In genomic region chr19:41872775-41873647, GRCh38 we compare ENCODE assay signal across 8 cellular contexts. TPM values are rescaled to one million over a fixed set of nuclear protein-coding genes. Genes with fewer than 3 reads are reported as not detected.
DNase-seq lines count a peak whose midpoint lies in the region; ATAC-seq and TF ChIP-seq lines count a peak whose summit lies in the region.

No MANE protein-coding gene starts in this region.

- H3K27ac Mint-ChIP-seq in activated naive CD4-positive, alpha-beta T cell treated with anti-CD3 and anti-CD28 coated beads for 36 hours, result peak overlapping the region; percentile 96

- no peaks in the 10 kb centered on the region for H3K9me3 Mint-ChIP-seq in activated naive CD4-positive, alpha-beta T cell treated with anti-CD3 and anti-CD28 coated beads for 36 hours

- DNase-seq in DMS53 (lab: John Stamatoyannopoulos, UW) (peak; percentile 97), RWPE1 (ENCODE audit: low spot score) (peak; percentile 66), Right ventricle myocardium inferior (ENCODE audit: missing footprints) (peak; percentile 92), renal cortical epithelial cell (ENCODE audit: low read depth) (peak; percentile 56), occipital lobe (lab: John Stamatoyannopoulos, UW) (no peak)
- peak; percentile 84 for DNase-seq in activated naive CD4-positive, alpha-beta T cell treated with anti-CD3 and anti-CD28 coated beads for 36 hours

- H3K4me1 Mint-ChIP-seq in activated naive CD4-positive, alpha-beta T cell treated with anti-CD3 and anti-CD28 coated beads for 36 hours (ENCODE audit: low read depth), result peaks cover 76% of the 10 kb centered on the region

- POLR2A ChIA-PET in RWPE1 (lab: Yijun Ruan, JAX; ENCODE audit: low non-redundant PET), result interaction anchor here (1.2 to 1.3 kb wide), 2 partner anchors 13 to 174 kb away, joined by 5 to 7 read pairs; partner anchors contain the start of gene RPS19

- CTCF ChIA-PET in RWPE1 (lab: Yijun Ruan, JAX), result interaction anchor here (0.5 to 1.9 kb wide), 20 partner anchors 9 to 1537 kb away, joined by 3 to 21 read pairs (median 4); partner anchors contain the start of genes ARHGEF1 and RPS19
- CTCF ChIA-PET in activated naive CD4-positive, alpha-beta T cell treated with anti-CD3 and anti-CD28 coated beads for 36 hours (lab: Charles Lee), result interaction anchor here (0.6 to 6.2 kb wide), 16 partner anchors 8 to 123 kb away, joined by 3 to 68 read pairs (median 6); partner anchors contain the start of genes ARHGEF1, ERFL and RPS19

- H3K4me3 Mint-ChIP-seq in activated naive CD4-positive, alpha-beta T cell treated with anti-CD3 and anti-CD28 coated beads for 36 hours, result no peak overlapping the region

- no peaks in the 10 kb centered on the region for H3K27me3 Mint-ChIP-seq in activated naive CD4-positive, alpha-beta T cell treated with anti-CD3 and anti-CD28 coated beads for 36 hours (ENCODE audit: low read depth)

- intact Hi-C loops in activated naive CD4-positive, alpha-beta T cell treated with anti-CD3 and anti-CD28 coated beads for 36 hours (cut with micrococcal nuclease), result loop anchor here (1.0 kb wide), 2 partner anchors 61 to 78 kb away; no protein-coding TSS in a partner anchor
- intact Hi-C loops in Right ventricle myocardium inferior (cut with DNase I), result loop anchor here (2.0 to 5.0 kb wide), 2 partner anchors 59 to 78 kb away; no protein-coding TSS in a partner anchor

- H3K36me3 Mint-ChIP-seq in activated naive CD4-positive, alpha-beta T cell treated with anti-CD3 and anti-CD28 coated beads for 36 hours (ENCODE audit: low read depth), result peaks cover 35% of the 10 kb centered on the region

- TF ChIP-seq CTCF in RWPE1 (conservative IDR thresholded peaks at IDR 0.05; ENCODE audit: low read depth), result peak; percentile 82

- ATAC-seq in Right ventricle myocardium inferior (peak; percentile 67), HG02678 (IDR thresholded peaks at IDR 0.05; ENCODE audit: unreplicated experiment) (no peak)

- peak overlapping the region; percentile 86 for H3K27ac ChIP-seq in KOPT-K1 (ENCODE audit: low read depth, low read length, poor library complexity, severe bottlenecking)
- H3K27ac ChIP-seq in RWPE1, result peak overlapping the region; percentile 64

- no peaks in the 10 kb centered on the region for H3K9me3 ChIP-seq in KOPT-K1 (ENCODE audit: insufficient read depth, low read length, poor library complexity, severe bottlenecking)

- H3K36me3 ChIP-seq in KOPT-K1 (ENCODE audit: insufficient read depth, low read length), result peaks cover 49% of the 10 kb centered on the region

RNA-seq across cellular contexts. Expression of gene CD79A, which starts 4.1 kb away (rescaled TPM):
- total RNA-seq in activated naive CD4-positive, alpha-beta T cell treated with anti-CD3 and anti-CD28 coated beads for 36 hours, result 1 to 10 TPM; 2.5 to 2.7 TPM
- total RNA-seq in Right ventricle myocardium inferior (0.19 TPM), renal cortical epithelial cell (0.10 TPM in 1 of 2 replicates, not detected in the other), occipital lobe (not detected)

RNA-seq across cellular contexts. Expression of gene ARHGEF1, which starts 10.0 kb away (rescaled TPM):
- 100 to 1,000 TPM; 246 to 260 TPM for total RNA-seq in activated naive CD4-positive, alpha-beta T cell treated with anti-CD3 and anti-CD28 coated beads for 36 hours
- total RNA-seq in Right ventricle myocardium inferior, result 31.6 TPM
- 34.7 and 36.3 TPM in 2 replicates for total RNA-seq in renal cortical epithelial cell
- 8.7 TPM for total RNA-seq in occipital lobe

RNA-seq across cellular contexts. Expression of gene RPS19, which starts 13.0 kb away (rescaled TPM):
- total RNA-seq in activated naive CD4-positive, alpha-beta T cell treated with anti-CD3 and anti-CD28 coated beads for 36 hours, result 1,000 to 10,000 TPM; 4,092 to 4,109 TPM
- total RNA-seq in Right ventricle myocardium inferior (717 TPM), renal cortical epithelial cell (1,170 and 2,293 TPM in 2 replicates), occipital lobe (405 TPM)

RNA-seq across cellular contexts. Expression of gene DMRTC2, which starts 28.2 kb away (rescaled TPM):
- total RNA-seq in activated naive CD4-positive, alpha-beta T cell treated with anti-CD3 and anti-CD28 coated beads for 36 hours, result not detected
- total RNA-seq in Right ventricle myocardium inferior (not detected), renal cortical epithelial cell (not detected in 2 replicates), occipital lobe (not detected)

RNA-seq across cellular contexts. Expression of gene LYPD4, which starts 28.5 kb away (rescaled TPM):
- total RNA-seq in activated naive CD4-positive, alpha-beta T cell treated with anti-CD3 and anti-CD28 coated beads for 36 hours, result not detected
- not detected for total RNA-seq in Right ventricle myocardium inferior
- total RNA-seq in renal cortical epithelial cell, result not detected in 2 replicates
- total RNA-seq in occipital lobe, result not detected
